Comparison of ENCODE assay signal across 8 cellular contexts in the genomic region with DNA sequence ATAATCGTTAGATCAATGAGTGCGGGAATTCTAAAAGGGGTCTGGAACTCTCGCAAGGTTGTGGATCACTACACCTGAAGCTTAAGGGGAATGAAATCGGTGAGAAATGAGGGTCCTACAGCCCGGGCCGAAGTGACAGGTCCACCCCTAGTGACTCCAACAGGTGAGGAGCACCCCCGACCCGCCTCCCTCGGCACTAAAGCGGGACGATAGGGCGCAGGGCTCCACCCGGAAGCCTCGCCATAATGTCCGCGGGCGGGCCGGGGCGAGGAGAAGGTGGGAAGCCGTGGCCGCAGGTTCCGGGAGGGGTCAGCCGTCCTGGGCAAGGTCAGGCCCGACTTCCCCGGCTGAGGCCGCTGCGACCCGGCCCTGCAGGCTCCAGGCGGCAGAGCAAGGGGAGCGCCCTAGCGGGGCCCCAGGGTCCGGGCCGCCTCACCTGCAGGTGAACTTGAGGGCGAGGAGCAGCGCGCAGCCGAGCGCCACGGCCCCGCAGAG. TPM values are rescaled to one million over a fixed set of nuclear protein-coding genes. Genes with fewer than 3 reads are reported as not detected.
DNase-seq lines count a peak whose midpoint lies in the region; ATAC-seq, FAIRE-seq and TF ChIP-seq lines count a peak whose summit lies in the region.

No MANE protein-coding gene starts in this region.

- 3% methylated on average over 37 of the region's 40 CpGs; no CpG with 5 or more reads in 1 of the 2 experiments for WGBS in H1 (ENCODE audit: extremely low coverage in 1 of 2, insufficient coverage in 1 of 2, insufficient read length in 1 of 2, insufficient replicate concordance in 2 of 2, low coverage in 1 of 2, low lambda C conversion rate in 2 of 2, missing lambda C conversion rate in 1 of 2), 2 experiments
- WGBS in thymus: under 1% methylated on average over 40 of the region's 40 CpGs

- no peak overlapping the region for H2AK5ac ChIP-seq in H1 (ENCODE audit: low read depth, low read length)

- no peak for TF ChIP-seq EP300 in H1 (IDR thresholded peaks at IDR 0.05; ENCODE audit: borderline replicate concordance in 1 of 2, low read depth in 2 of 2, low read length in 2 of 2)

- H3K27me3 Mint-ChIP-seq in CD4-positive, CD25-positive, alpha-beta regulatory T cell: no peaks in the 10 kb centered on the region

- no peak for TF ChIP-seq POLR2A in H1 (IDR thresholded peaks at IDR 0.05; ENCODE audit: control extremely low read depth in 1 of 2, low read depth in 2 of 2, low read length in 2 of 2)

- H2BK12ac ChIP-seq in H1 (ENCODE audit: low read depth, low read length): no peak overlapping the region

- CTCF ChIA-PET in H1 (lab: Charles Lee; ENCODE audit: partially characterized antibody): interaction anchor here (0.6 to 1.8 kb wide), 4 partner anchors 27 to 334 kb away, joined by 3 to 6 read pairs (median 4); no protein-coding TSS in a partner anchor

- H4K20me1 ChIP-seq in H1 (replicated peaks in 1 of 2; ENCODE audit: control insufficient read depth in 1 of 2, insufficient read depth in 2 of 2, low read length in 2 of 2): no peaks in the 10 kb centered on the region

- no peaks in the 10 kb centered on the region; the same call in none of the 2 replicates for H3K23me2 ChIP-seq in H1 (ENCODE audit: low read depth, low read length)

- H3K36me3 Mint-ChIP-seq in CD4-positive, CD25-positive, alpha-beta regulatory T cell: peaks cover 6% of the 10 kb centered on the region

- H3K9me3 ChIP-seq in CD4-positive, CD25-positive, alpha-beta regulatory T cell (ENCODE audit: control insufficient read depth in 2 of 2, low read length in 2 of 2): no peaks in the 10 kb centered on the region
- H3K9me3 ChIP-seq in H1 (ENCODE audit: insufficient read depth in 2 of 2, low read depth in 1 of 2, low read length in 1 of 2): no peaks in the 10 kb centered on the region
- no peaks in the 10 kb centered on the region for H3K9me3 ChIP-seq in thymus (ENCODE audit: control insufficient read depth)

- H3K9me3 Mint-ChIP-seq in CD4-positive, CD25-positive, alpha-beta regulatory T cell: no peaks in the 10 kb centered on the region

- no peak overlapping the region for H4K5ac ChIP-seq in H1 (ENCODE audit: insufficient read length, low read depth, low read length)

- TF ChIP-seq RAD21 in H1 (IDR thresholded peaks at IDR 0.05 in 1 of 2, conservative IDR thresholded peaks at IDR 0.05 in 1 of 2; ENCODE audit: low read depth in 2 of 2, low read length in 2 of 2): no peak

- peak overlapping the region; percentile 92 to 99 (median 98) for H3K27ac Mint-ChIP-seq in CD4-positive, CD25-positive, alpha-beta regulatory T cell

- peak overlapping the region; percentile 85; the same call in 1 of the 2 replicates for H4K8ac ChIP-seq in H1 (ENCODE audit: extremely low read depth, insufficient read depth, low read length)

- peak overlapping the region; percentile 82 for H3K4me3 ChIP-seq in CD4-positive, CD25-positive, alpha-beta regulatory T cell (ENCODE audit: low read depth, low read length)
- peak overlapping the region; percentile 74 to 85 (median 80) for H3K4me3 ChIP-seq in H1 (ENCODE audit: extremely low read depth in 1 of 4, insufficient read depth in 2 of 4, low read depth in 3 of 4, low read length in 4 of 4)
- H3K4me3 ChIP-seq in thymus (ENCODE audit: low read length): peak overlapping the region; percentile 73

- peaks cover 47% of the 10 kb centered on the region for H3K4me1 ChIP-seq in CD4-positive, CD25-positive, alpha-beta regulatory T cell (ENCODE audit: control insufficient read depth, insufficient read depth, low read length, poor library complexity, severe bottlenecking)
- peaks cover 2 to 6% (median 3%) of the 10 kb centered on the region in 4 experiments; a peak in 2 of 7 replicates for H3K4me1 ChIP-seq in H1 (replicated peaks in 1 of 4; ENCODE audit: control insufficient read depth in 3 of 4, insufficient read depth in 4 of 4, low read length in 3 of 4)
- H3K4me1 ChIP-seq in thymus (ENCODE audit: control insufficient read depth, insufficient read depth, low read length): peaks cover 20% of the 10 kb centered on the region

- H3K27ac ChIP-seq in CD4-positive, CD25-positive, alpha-beta regulatory T cell (ENCODE audit: insufficient read depth, low read length, poor library complexity, severe bottlenecking): peak overlapping the region; percentile 95
- H3K27ac ChIP-seq in H1 (ENCODE audit: low read depth, low read length) (peak overlapping the region; percentile 35; the same call in 1 of the 2 replicates), thymus (ENCODE audit: low read depth) (peak overlapping the region; percentile 95)

- H3K18ac ChIP-seq in H1 (ENCODE audit: extremely low read depth, low read length): no peak overlapping the region

- no peak overlapping the region for H3K4ac ChIP-seq in H1 (replicated peaks; ENCODE audit: insufficient read length, low read depth, low read length)

- H3K23ac ChIP-seq in H1 (ENCODE audit: insufficient read length): no peak overlapping the region

- peak in 1 of 3 experiments; percentile 18; a peak in 1 of 4 replicates for TF ChIP-seq CTCF in H1 (IDR thresholded peaks at IDR 0.05; ENCODE audit: control extremely low read depth in 1 of 3, insufficient read depth in 1 of 3, low read depth in 1 of 3, low read length in 3 of 3)

- no peak overlapping the region for H3K56ac ChIP-seq in H1 (replicated peaks; ENCODE audit: insufficient read length, low read depth, low read length)

- H3K79me1 ChIP-seq in H1 (ENCODE audit: low read depth, low read length): no peaks in the 10 kb centered on the region; the same call in 1 of the 2 replicates

- ATAC-seq in CD4-positive, CD25-positive, alpha-beta regulatory T cell (ENCODE audit: low read depth in 2 of 2): peak; percentile 18 to 32
- peak; percentile 25 for ATAC-seq in GM19467 (IDR thresholded peaks at IDR 0.05; ENCODE audit: unreplicated experiment)
- peak; percentile 27 for ATAC-seq in HG03571 (IDR thresholded peaks at IDR 0.05; ENCODE audit: unreplicated experiment)

- H2AFZ ChIP-seq in H1 (ENCODE audit: low read length): no peak overlapping the region

- FAIRE-seq in H1 (lab: Jason Lieb, UNC): no peak

- H3K36me3 ChIP-seq in CD4-positive, CD25-positive, alpha-beta regulatory T cell (ENCODE audit: control insufficient read depth, insufficient read depth, low read length): peaks cover under 1% of the 10 kb centered on the region
- H3K36me3 ChIP-seq in H1 (ENCODE audit: control insufficient read depth in 2 of 4, insufficient read depth in 4 of 4, low read length in 3 of 4) (no peaks in the 10 kb centered on the region), thymus (ENCODE audit: control insufficient read depth, insufficient read depth) (peaks cover 6% of the 10 kb centered on the region)

- H2BK20ac ChIP-seq in H1 (ENCODE audit: low read length): no peak overlapping the region

- no peak overlapping the region for H2BK15ac ChIP-seq in H1 (ENCODE audit: low read length)

- no peak overlapping the region for H3K14ac ChIP-seq in H1 (ENCODE audit: insufficient read length)

- H3K79me2 ChIP-seq in H1 (ENCODE audit: control insufficient read depth in 1 of 2, insufficient read depth in 2 of 2, low read length in 2 of 2): peaks cover 0 to 34% of the 10 kb centered on the region in 2 experiments; a peak in 2 of 4 replicates

- no peak overlapping the region for H4K91ac ChIP-seq in H1 (replicated peaks; ENCODE audit: insufficient read length, low read length)

- peak overlapping the region; percentile 65 to 69 for H3K4me2 ChIP-seq in H1 (ENCODE audit: insufficient read depth in 1 of 2, low read depth in 2 of 2, low read length in 2 of 2)

- POLR2A ChIA-PET in H1 (lab: Charles Lee; ENCODE audit: partially characterized antibody): interaction anchor here (0.8 to 2.3 kb wide), 13 partner anchors 12 to 335 kb away, joined by 3 to 11 read pairs (median 4); a partner anchor contains a TSS

- peak overlapping the region; percentile 64 to 91 (median 77); a peak in 6 of 7 replicates for H3K9ac ChIP-seq in H1 (replicated peaks in 1 of 4; ENCODE audit: extremely low read depth in 1 of 4, low read depth in 3 of 4, low read length in 3 of 4)

- no peak overlapping the region for H2BK120ac ChIP-seq in H1 (replicated peaks; ENCODE audit: low read depth, low read length)

- peaks cover 39 to 63% (median 45%) of the 10 kb centered on the region in 4 donors for H3K4me1 Mint-ChIP-seq in CD4-positive, CD25-positive, alpha-beta regulatory T cell

- H2BK5ac ChIP-seq in H1 (ENCODE audit: low read depth, low read length): no peak overlapping the region

- H3K4me3 Mint-ChIP-seq in CD4-positive, CD25-positive, alpha-beta regulatory T cell: peak overlapping the region; percentile 90 to 98 (median 94)

- H3K27me3 ChIP-seq in CD4-positive, CD25-positive, alpha-beta regulatory T cell (ENCODE audit: control insufficient read depth, insufficient read depth, low read length): no peaks in the 10 kb centered on the region
- H3K27me3 ChIP-seq in H1 (replicated peaks in 1 of 4; ENCODE audit: control insufficient read depth in 3 of 4, extremely low read depth in 1 of 4, insufficient read depth in 3 of 4, low read length in 3 of 4) (no peaks in the 10 kb centered on the region), thymus (ENCODE audit: control insufficient read depth, insufficient read depth) (no peaks in the 10 kb centered on the region)

- peak in 1 of 3 donors; percentile 57 for DNase-seq in CD4-positive, CD25-positive, alpha-beta regulatory T cell
- DNase-seq in activated CD4-positive, CD25-positive, alpha-beta regulatory T cell treated with anti-CD3 and anti-CD28 coated beads, Interleukin-2, amount 50 U/mL, for 72 hours: peak; percentile 70
- DNase-seq in H1 (ENCODE audit: low read depth in 1 of 2, low spot score in 2 of 2) (peak in 1 of 2 experiments; percentile 68), myocyte (ENCODE audit: low read depth) (peak; percentile 34), NCI-H128 (lab: John Stamatoyannopoulos, UW; ENCODE audit: unreplicated experiment) (no peak)

RNA-seq across cellular contexts. Expression of a gene that starts 0.6 kb away (rescaled TPM):
- 178 TPM for total RNA-seq in CD4-positive, CD25-positive, alpha-beta regulatory T cell
- polyA plus RNA-seq in CD4-positive, CD25-positive, alpha-beta regulatory T cell: 10 to 100 TPM; 64.9 to 77.2 (median 70.0) TPM
- total RNA-seq in H1 (2021; fragmentation: NEBNext Ultra II Directional; extraction: Animal tissue kit (Norgen Biotek cat#: 25700)): 12.6 and 13.8 TPM in 2 replicates
- polyA plus RNA-seq in H1 (2011; rRNA removed) (11.5 and 13.5 TPM in 2 replicates), thymus (46.4 TPM)
- polyA plus RNA-seq in H1 (2011; cell fraction: cytosol; rRNA removed): 13.4 TPM
- 11.1 TPM for polyA plus RNA-seq in H1 (2011; cell fraction: nucleus; rRNA removed)
- 7.2 to 9.7 TPM (median 8.2 TPM) in 4 replicates for polyA plus RNA-seq in H1 (2012, experiment 1 of 2)
- 4.9 TPM for polyA plus RNA-seq in H1 (2012, experiment 2 of 2)
- 14.2 TPM for polyA plus RNA-seq in H1 (2013, experiment 1 of 2)
- polyA plus RNA-seq in H1 (2013, experiment 2 of 2): 16.1 TPM
- 11.1 and 11.2 TPM in 2 replicates for polyA minus RNA-seq in H1 (2011; rRNA and poly(A)+ RNA removed)
- 7.6 TPM for polyA minus RNA-seq in H1 (2011; cell fraction: cytosol; rRNA and poly(A)+ RNA removed)
- polyA minus RNA-seq in H1 (2011; cell fraction: nucleus; rRNA and poly(A)+ RNA removed): 6.5 TPM
- 24.5 and 33.8 TPM in 2 replicates for total RNA-seq in myocyte
- 26.8 TPM for polyA plus RNA-seq in myocyte (2012)

RNA-seq across cellular contexts. Expression of a gene that starts 55.0 kb away (rescaled TPM):
- 157 TPM for total RNA-seq in CD4-positive, CD25-positive, alpha-beta regulatory T cell
- 10 to 100 TPM; 43.3 to 49.5 (median 47.5) TPM for polyA plus RNA-seq in CD4-positive, CD25-positive, alpha-beta regulatory T cell
- total RNA-seq in H1 (2021; fragmentation: NEBNext Ultra II Directional; extraction: Animal tissue kit (Norgen Biotek cat#: 25700)): 42.5 and 55.9 TPM in 2 replicates
- polyA plus RNA-seq in H1 (2011; rRNA removed): 23.3 and 32.0 TPM in 2 replicates
- 26.1 TPM for polyA plus RNA-seq in H1 (2011; cell fraction: cytosol; rRNA removed)
- 22.1 TPM for polyA plus RNA-seq in H1 (2011; cell fraction: nucleus; rRNA removed)
- 21.7 to 38.8 TPM (median 26.2 TPM) in 4 replicates for polyA plus RNA-seq in H1 (2012, experiment 1 of 2)
- polyA plus RNA-seq in H1 (2012, experiment 2 of 2): 2.5 TPM
- 32.3 TPM for polyA plus RNA-seq in H1 (2013, experiment 1 of 2)
- 28.3 TPM for polyA plus RNA-seq in H1 (2013, experiment 2 of 2)
- 22.6 and 29.4 TPM in 2 replicates for polyA minus RNA-seq in H1 (2011; rRNA and poly(A)+ RNA removed)
- polyA minus RNA-seq in H1 (2011; cell fraction: cytosol; rRNA and poly(A)+ RNA removed): 16.2 TPM
- polyA minus RNA-seq in H1 (2011; cell fraction: nucleus; rRNA and poly(A)+ RNA removed): 29.4 TPM
- 28.2 and 48.2 TPM in 2 replicates for total RNA-seq in myocyte
- 32.5 TPM for polyA plus RNA-seq in myocyte (2012)
- polyA plus RNA-seq in thymus: 69.4 TPM

Comparison
In these comparisons a context has a peak if more than half of its experiments do, and no peak if none do; other contexts are left out.
1. H3K27ac ChIP-seq: peak in every context shown above with its lines; median percentile 95 in CD4-positive, CD25-positive, alpha-beta regulatory T cell; 95 in thymus; 35 in H1.